ENCODE assay signal across 8 cellular contexts in the genomic region with DNA sequence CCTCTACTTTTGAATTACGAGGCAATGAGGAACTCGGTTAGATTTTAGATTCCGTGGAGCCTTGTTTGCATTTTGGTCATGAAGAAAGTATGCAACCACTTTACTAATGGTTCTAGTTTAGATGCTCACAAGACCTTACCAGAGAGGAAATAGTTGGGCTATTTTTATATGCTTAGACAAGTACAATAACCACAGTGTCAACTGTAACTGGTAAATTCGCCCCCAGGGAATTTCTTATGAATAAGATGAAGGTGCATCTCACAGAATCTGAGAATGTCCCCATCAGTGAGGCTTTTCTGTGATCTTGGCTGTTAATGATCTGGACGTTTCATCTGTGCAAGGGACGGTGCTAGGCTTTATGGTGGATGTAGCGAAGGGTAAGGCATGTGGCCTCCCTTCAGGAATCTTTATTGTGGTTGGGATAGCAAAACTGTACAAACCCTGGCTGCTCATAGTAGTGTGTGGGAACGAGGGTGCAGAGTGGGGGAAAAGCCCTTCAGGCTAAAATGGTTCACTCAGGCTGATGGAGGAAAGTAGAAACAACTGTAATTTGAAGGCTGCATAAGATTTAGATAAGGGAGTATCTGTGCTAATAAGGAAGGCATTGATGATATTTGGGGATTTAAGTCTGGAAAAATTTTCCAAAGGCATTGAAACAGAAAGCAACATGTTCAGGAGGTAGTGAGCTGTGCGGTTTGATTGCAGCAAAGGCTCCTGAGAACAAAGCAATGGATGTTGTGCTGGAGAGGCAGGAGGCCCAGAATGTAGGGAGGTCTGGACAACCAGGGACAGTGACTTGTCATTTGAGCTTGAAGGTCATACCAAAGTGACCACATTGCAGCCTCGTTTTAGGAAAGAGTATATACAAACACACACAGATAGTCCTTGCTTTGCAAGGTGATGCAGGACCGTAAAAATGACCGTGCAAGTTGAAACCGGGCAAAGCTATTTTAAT. TPM values are rescaled to one million over a fixed set of nuclear protein-coding genes. Genes with fewer than 3 reads are reported as not detected.
DNase-seq lines count a peak whose midpoint lies in the region; ATAC-seq, FAIRE-seq and TF ChIP-seq lines count a peak whose summit lies in the region.

No MANE protein-coding gene starts in this region.

- ATAC-seq in GM21367 (IDR thresholded peaks at IDR 0.05; ENCODE audit: unreplicated experiment) (peak; percentile 84), HG03521 (IDR thresholded peaks at IDR 0.05; ENCODE audit: unreplicated experiment) (peak; percentile 82), HepG2 (peak; percentile 69)

- CTCF ChIA-PET in activated CD4-positive, alpha-beta memory T cell treated with anti-CD3 and anti-CD28 coated beads, Interleukin-2, amount 10 ng/mL, durations not matched to agents 7 days and 5 days (lab: Charles Lee), result interaction anchor here (0.7 to 2.2 kb wide), 4 partner anchors 9 to 85 kb away, joined by 3 to 5 read pairs (median 4); no protein-coding TSS in a partner anchor
- CTCF ChIA-PET in HepG2 (lab: Yijun Ruan, JAX; ENCODE audit: low intra/inter-chr PET ratio, low total read pairs), result no interaction called here

- H3K27ac ChIP-seq in HepG2 (ENCODE audit: extremely low read length, insufficient read depth, low read length), result peak overlapping the region; percentile 7

- intact Hi-C loops in HepG2 (cut with micrococcal nuclease; ENCODE audit: unreplicated experiment), result no loop called here

- peaks cover 71% of the 10 kb centered on the region for H3K79me2 ChIP-seq in HepG2 (ENCODE audit: insufficient read depth, low read length)

- H3K4me1 Mint-ChIP-seq in activated CD4-positive, alpha-beta memory T cell treated with anti-CD3 and anti-CD28 coated beads, Interleukin-2, amount 10 ng/mL, durations not matched to agents 7 days and 5 days, result peaks cover 60% of the 10 kb centered on the region

- FAIRE-seq in HepG2 (lab: Jason Lieb, UNC), result peak; percentile 55

- 83% methylated on average over 13 of the region's 13 CpGs for WGBS in HepG2 (ENCODE audit: low lambda C conversion rate)

- no peak for TF ChIP-seq EP300 in HepG2 (IDR thresholded peaks at IDR 0.05; ENCODE audit: low read depth in 2 of 2, low read length in 2 of 2)
- TF ChIP-seq EP300 in HepG2 (CRISPR knock-in tag; IDR thresholded peaks at IDR 0.05; ENCODE audit: borderline replicate concordance), result no peak

- H3K27ac Mint-ChIP-seq in activated CD4-positive, alpha-beta memory T cell treated with anti-CD3 and anti-CD28 coated beads, Interleukin-2, amount 10 ng/mL, durations not matched to agents 7 days and 5 days, result peak overlapping the region; percentile 75

- H3K9me3 ChIP-seq in HepG2 (ENCODE audit: low read length), result no peaks in the 10 kb centered on the region

- peak overlapping the region; percentile 48 for H3K4me3 Mint-ChIP-seq in activated CD4-positive, alpha-beta memory T cell treated with anti-CD3 and anti-CD28 coated beads, Interleukin-2, amount 10 ng/mL, durations not matched to agents 7 days and 5 days

- TF ChIP-seq POLR2A in HepG2 (IDR thresholded peaks at IDR 0.05; ENCODE audit: insufficient read depth in 1 of 2, low read depth in 2 of 2, low read length in 2 of 2), result no peak

- H2AFZ ChIP-seq in HepG2 (ENCODE audit: low read length), result no peak overlapping the region

- no peaks in the 10 kb centered on the region for H3K9me3 Mint-ChIP-seq in activated CD4-positive, alpha-beta memory T cell treated with anti-CD3 and anti-CD28 coated beads, Interleukin-2, amount 10 ng/mL, durations not matched to agents 7 days and 5 days

- H3K36me3 Mint-ChIP-seq in activated CD4-positive, alpha-beta memory T cell treated with anti-CD3 and anti-CD28 coated beads, Interleukin-2, amount 10 ng/mL, durations not matched to agents 7 days and 5 days (ENCODE audit: low read depth), result peaks cover 26% of the 10 kb centered on the region

- no peaks in the 10 kb centered on the region for H3K27me3 ChIP-seq in HepG2 (ENCODE audit: control insufficient read depth in 1 of 2, insufficient read depth in 2 of 2, low read length in 2 of 2)

- POLR2A ChIA-PET in activated CD4-positive, alpha-beta memory T cell treated with anti-CD3 and anti-CD28 coated beads, Interleukin-2, amount 10 ng/mL, durations not matched to agents 7 days and 5 days (lab: Charles Lee), result interaction anchor here (0.9 to 6.3 kb wide), 4 partner anchors 10 to 29 kb away, joined by 4 to 42 read pairs (median 18); a partner anchor contains a TSS
- POLR2A ChIA-PET in HepG2 (lab: Yijun Ruan, JAX), result no interaction called here

- in situ Hi-C loops in HepG2 (cut with HindIII; ENCODE audit: extremely low pct_ligation_motif_present, low pct_unique_long_range_greater_than_20kb), result no loop called here

- H3K9ac ChIP-seq in HepG2 (ENCODE audit: insufficient read depth, low read depth, low read length), result no peak overlapping the region

- H4K20me1 ChIP-seq in HepG2 (ENCODE audit: insufficient read depth, low read length), result peaks cover 14% of the 10 kb centered on the region

- BruUV-seq in HepG2 (replicated peaks; lab: Mats Ljungman, UMichigan), result no TSS peak

- H3K36me3 ChIP-seq in HepG2 (replicated peaks in 1 of 2; ENCODE audit: control insufficient read depth in 1 of 2, insufficient read depth in 2 of 2, low read length in 2 of 2), result peaks cover 0 to 4% of the 10 kb centered on the region in 2 experiments; a peak in 1 of 5 replicates

- TF ChIP-seq RAD21 in HepG2 (CRISPR knock-in tag; IDR thresholded peaks at IDR 0.05), result no peak

- TF ChIP-seq CTCF in HepG2 (CRISPR knock-in tag; IDR thresholded peaks at IDR 0.05), result no peak

- no peak overlapping the region for H3K4me3 ChIP-seq in HepG2 (replicated peaks in 1 of 3; ENCODE audit: insufficient read depth in 1 of 3, low read depth in 2 of 3, low read length in 3 of 3)

- H3K27me3 Mint-ChIP-seq in activated CD4-positive, alpha-beta memory T cell treated with anti-CD3 and anti-CD28 coated beads, Interleukin-2, amount 10 ng/mL, durations not matched to agents 7 days and 5 days, result no peaks in the 10 kb centered on the region

- DNase-seq in ELR (ENCODE audit: low read depth) (peak; percentile 86), HepG2 (ENCODE audit: low spot score) (peak; percentile 23), OCI-M2 (lab: John Stamatoyannopoulos, UW; ENCODE audit: unreplicated experiment) (no peak), NCI-H2171 treated with DMSO at 0.1 percent for 48 hours (lab: John Stamatoyannopoulos, UW) (no peak), iPS-NIHi7 (ENCODE audit: extremely low spot score) (no peak)
- DNase-seq in activated CD4-positive, alpha-beta memory T cell treated with anti-CD3 and anti-CD28 coated beads, Interleukin-2, amount 10 ng/mL, durations not matched to agents 7 days and 5 days, result no peak

- H3K4me2 ChIP-seq in HepG2 (ENCODE audit: low read depth, low read length), result no peak overlapping the region

- H3K4me1 ChIP-seq in HepG2 (ENCODE audit: insufficient read depth, low read length), result peaks cover 18% of the 10 kb centered on the region

RNA-seq across cellular contexts. Expression of a gene that starts 28.4 kb away (rescaled TPM):
- total RNA-seq in activated CD4-positive, alpha-beta memory T cell treated with anti-CD3 and anti-CD28 coated beads, Interleukin-2, amount 10 ng/mL, durations not matched to agents 7 days and 5 days, result 10 to 100 TPM; 53.8 to 55.2 TPM
- 44.0 and 61.3 TPM in 2 replicates for total RNA-seq in HepG2 (2016; rRNA removed; fragmentation: Illumina TruSeq; extraction: Trizol)
- total RNA-seq in HepG2 (2016; cell fraction: cytosol; rRNA removed; fragmentation: Illumina TruSeq; extraction: Trizol; ENCODE audit: low read depth), result 34.9 and 39.6 TPM in 2 replicates
- 38.5 and 64.4 TPM in 2 replicates for total RNA-seq in HepG2 (2016; cell fraction: insoluble cytoplasmic fraction; rRNA removed; fragmentation: Illumina TruSeq; extraction: Trizol)
- 63.6 and 68.1 TPM in 2 replicates for total RNA-seq in HepG2 (2016; cell fraction: membrane; rRNA removed; fragmentation: Illumina TruSeq; extraction: Trizol)
- total RNA-seq in HepG2 (2016; cell fraction: nucleus; rRNA removed; fragmentation: Illumina TruSeq; extraction: Trizol), result 53.7 and 64.6 TPM in 2 replicates
- 80.8 and 84.2 TPM in 2 replicates for polyA plus RNA-seq in HepG2 (2011; rRNA removed)
- polyA plus RNA-seq in HepG2 (2011; cell fraction: cytosol; rRNA removed), result 69.1 and 91.4 TPM in 2 replicates
- polyA plus RNA-seq in HepG2 (2011; cell fraction: nucleus; rRNA removed), result 25.5 and 30.1 TPM in 2 replicates
- 63.7 and 72.4 TPM in 2 replicates for polyA plus RNA-seq in HepG2 (2012)
- 37.1 and 38.0 TPM in 2 replicates for polyA plus RNA-seq in HepG2 (2016; cell fraction: cytosol; fragmentation: Illumina TruSeq; extraction: Trizol; ENCODE audit: low read depth)
- 45.9 TPM in 2 replicates for polyA plus RNA-seq in HepG2 (2016; cell fraction: insoluble cytoplasmic fraction; fragmentation: Illumina TruSeq; extraction: Trizol; ENCODE audit: low read depth)
- polyA plus RNA-seq in HepG2 (2016; cell fraction: membrane; fragmentation: Illumina TruSeq; extraction: Trizol; ENCODE audit: low read depth), result 59.7 and 64.1 TPM in 2 replicates
- polyA plus RNA-seq in HepG2 (2016; cell fraction: nucleus; fragmentation: Illumina TruSeq; extraction: Trizol; ENCODE audit: insufficient read depth, low read depth), result 80.9 and 85.2 TPM in 2 replicates
- 58.0 and 61.9 TPM in 2 replicates for polyA minus RNA-seq in HepG2 (2011; rRNA and poly(A)+ RNA removed; ENCODE audit: low replicate concordance)
- polyA minus RNA-seq in HepG2 (2011; cell fraction: cytosol; rRNA and poly(A)+ RNA removed), result 29.7 and 34.9 TPM in 2 replicates
- 31.5 and 38.0 TPM in 2 replicates for polyA minus RNA-seq in HepG2 (2011; cell fraction: nucleus; rRNA and poly(A)+ RNA removed)

RNA-seq across cellular contexts. Expression of a gene that starts 29.2 kb away (rescaled TPM):
- 10 to 100 TPM; 10.3 to 10.4 TPM for total RNA-seq in activated CD4-positive, alpha-beta memory T cell treated with anti-CD3 and anti-CD28 coated beads, Interleukin-2, amount 10 ng/mL, durations not matched to agents 7 days and 5 days
- total RNA-seq in HepG2 (2016; rRNA removed; fragmentation: Illumina TruSeq; extraction: Trizol), result not detected in 2 replicates
- total RNA-seq in HepG2 (2016; cell fraction: cytosol; rRNA removed; fragmentation: Illumina TruSeq; extraction: Trizol; ENCODE audit: low read depth), result not detected in 2 replicates
- total RNA-seq in HepG2 (2016; cell fraction: insoluble cytoplasmic fraction; rRNA removed; fragmentation: Illumina TruSeq; extraction: Trizol), result not detected in 2 replicates
- not detected in 2 replicates for total RNA-seq in HepG2 (2016; cell fraction: membrane; rRNA removed; fragmentation: Illumina TruSeq; extraction: Trizol)
- not detected in 2 replicates for total RNA-seq in HepG2 (2016; cell fraction: nucleus; rRNA removed; fragmentation: Illumina TruSeq; extraction: Trizol)
- not detected in 2 replicates for polyA plus RNA-seq in HepG2 (2011; rRNA removed)
- not detected in 2 replicates for polyA plus RNA-seq in HepG2 (2011; cell fraction: cytosol; rRNA removed)
- not detected in 2 replicates for polyA plus RNA-seq in HepG2 (2011; cell fraction: nucleus; rRNA removed)
- polyA plus RNA-seq in HepG2 (2012), result 0.09 and 0.13 TPM in 2 replicates
- polyA plus RNA-seq in HepG2 (2016; cell fraction: cytosol; fragmentation: Illumina TruSeq; extraction: Trizol; ENCODE audit: low read depth), result not detected in 2 replicates
- not detected in 2 replicates for polyA plus RNA-seq in HepG2 (2016; cell fraction: insoluble cytoplasmic fraction; fragmentation: Illumina TruSeq; extraction: Trizol; ENCODE audit: low read depth)
- not detected in 2 replicates for polyA plus RNA-seq in HepG2 (2016; cell fraction: membrane; fragmentation: Illumina TruSeq; extraction: Trizol; ENCODE audit: low read depth)
- polyA plus RNA-seq in HepG2 (2016; cell fraction: nucleus; fragmentation: Illumina TruSeq; extraction: Trizol; ENCODE audit: insufficient read depth, low read depth), result not detected in 2 replicates
- not detected in 2 replicates for polyA minus RNA-seq in HepG2 (2011; rRNA and poly(A)+ RNA removed; ENCODE audit: low replicate concordance)
- not detected in 2 replicates for polyA minus RNA-seq in HepG2 (2011; cell fraction: cytosol; rRNA and poly(A)+ RNA removed)
- polyA minus RNA-seq in HepG2 (2011; cell fraction: nucleus; rRNA and poly(A)+ RNA removed), result 0.26 TPM in 1 of 2 replicates, not detected in the other

Comparison
In these comparisons a context has a peak if more than half of its experiments do, and no peak if none do; other contexts are left out.
1. DNase-seq: peak in ELR (single experiment) and HepG2 (single experiment); none in activated CD4-positive, alpha-beta memory T cell treated with anti-CD3 and anti-CD28 coated beads, Interleukin-2, amount 10 ng/mL, durations not matched to agents 7 days and 5 days (single experiment), OCI-M2 (single experiment), NCI-H2171 treated with DMSO at 0.1 percent for 48 hours (single experiment) and iPS-NIHi7 (single experiment).
2. RNA of a gene that starts 29.2 kb away (total RNA-seq): 10.3 to 10.4 TPM in activated CD4-positive, alpha-beta memory T cell treated with anti-CD3 and anti-CD28 coated beads, Interleukin-2, amount 10 ng/mL, durations not matched to agents 7 days and 5 days; not detected in HepG2; every median in the first group is over 10 times any median in the second.
3. Peak in every context shown above with its lines, with median percentiles within 50 percentile points of each other: ATAC-seq.